In genomic region chr1:54380285-54380882, GRCh38 we compare ENCODE assay signal across 11 cellular contexts. TPM values are rescaled to one million over a fixed set of nuclear protein-coding genes. Genes with fewer than 3 reads are reported as not detected.
DNase-seq lines count a peak whose midpoint lies in the region; ATAC-seq and TF ChIP-seq lines count a peak whose summit lies in the region.
"Had no signal": no experiment of that assay in that cellular context is flagged by ENCODE, and none has a peak within 500 bp of the region (broad histone marks: within the 10 kb centered on the region; RNA-seq: fewer than 3 reads in every experiment).

No MANE protein-coding gene starts in this region.

- DNase-seq in activated naive CD4-positive, alpha-beta T cell treated with anti-CD3 and anti-CD28 coated beads for 36 hours = peak; percentile 21
- no peak for DNase-seq in activated naive CD4-positive, alpha-beta T cell treated with anti-CD3 and anti-CD28 coated beads, Interleukin-2, amount 50 U/mL, for 72 hours (ENCODE audit: low spot score in 2 of 2)
- DNase-seq in adrenal gland (peak in 4 of 7 donors; percentile 58 to 77 (median 66)), tibial artery (no peak), smooth muscle cell (lab: John Stamatoyannopoulos, UW; ENCODE audit: unreplicated experiment) (no peak), NCI-H2081 treated with DMSO at 0.1 percent for 48 hours (lab: John Stamatoyannopoulos, UW) (no peak)
- DNase-seq: left lung; stimulated activated CD4-positive, alpha-beta T cell treated with anti-CD3 and anti-CD28 coated beads, Interleukin-4, amount 100 ng/mL, for 24 hours had no signal

- TF ChIP-seq CTCF in adrenal gland (IDR thresholded peaks at IDR 0.05) = peak in 2 of 6 experiments; percentile 21 to 22
- no peak for TF ChIP-seq CTCF in liver (IDR thresholded peaks at IDR 0.05; ENCODE audit: low read depth, low read length, missing input control)
- TF ChIP-seq CTCF in tibial artery (IDR thresholded peaks at IDR 0.05) = no peak
- TF ChIP-seq CTCF in smooth muscle cell (IDR thresholded peaks at IDR 0.05; ENCODE audit: borderline replicate concordance, insufficient read depth, poor library complexity, severe bottlenecking) = no peak

- no peak overlapping the region for H3K4me3 Mint-ChIP-seq in activated naive CD4-positive, alpha-beta T cell treated with anti-CD3 and anti-CD28 coated beads for 36 hours
- H3K4me3 Mint-ChIP-seq: activated naive CD4-positive, alpha-beta T cell treated with anti-CD3 and anti-CD28 coated beads, Interleukin-2, amount 50 U/mL, for 24 hours had no signal

- peaks cover 99% of the 10 kb centered on the region for H4K20me1 ChIP-seq in smooth muscle cell (ENCODE audit: low read depth)

- H3K4me1 ChIP-seq in adrenal gland (replicated peaks in 1 of 2) (peaks cover 46 to 75% of the 10 kb centered on the region in 2 donors), liver (ENCODE audit: control insufficient read depth in 4 of 4, insufficient read depth in 4 of 4, low read length in 3 of 4) (peaks cover 19 to 34% (median 28%) of the 10 kb centered on the region in 4 donors), tibial artery (peaks cover 5 to 65% (median 38%) of the 10 kb centered on the region in 4 donors), smooth muscle cell (ENCODE audit: low read depth) (peaks cover 32% of the 10 kb centered on the region)

- peaks cover 55% of the 10 kb centered on the region for H3K4me1 Mint-ChIP-seq in activated naive CD4-positive, alpha-beta T cell treated with anti-CD3 and anti-CD28 coated beads for 36 hours (ENCODE audit: low read depth)

- no peak for TF ChIP-seq POLR2A in adrenal gland (IDR thresholded peaks at IDR 0.05)

- H3K9ac ChIP-seq in liver (ENCODE audit: low read depth in 1 of 2, low read length in 2 of 2) (no peak overlapping the region), smooth muscle cell (ENCODE audit: low read depth) (no peak overlapping the region)

- CTCF ChIA-PET in activated naive CD4-positive, alpha-beta T cell treated with anti-CD3 and anti-CD28 coated beads for 36 hours (lab: Charles Lee) = interaction anchor here (0.6 kb wide), 1 partner anchor 105 kb away, joined by 4 read pairs; no protein-coding TSS in a partner anchor

- H3K27ac Mint-ChIP-seq in activated naive CD4-positive, alpha-beta T cell treated with anti-CD3 and anti-CD28 coated beads for 36 hours = no peak overlapping the region
- no peak overlapping the region for H3K27ac Mint-ChIP-seq in activated naive CD4-positive, alpha-beta T cell treated with anti-CD3 and anti-CD28 coated beads, Interleukin-2, amount 50 U/mL, for 72 hours
- H3K27ac Mint-ChIP-seq: activated naive CD4-positive, alpha-beta T cell treated with anti-CD3 and anti-CD28 coated beads, Interleukin-2, amount 50 U/mL, for 24 hours had no signal

- H3K9me3 Mint-ChIP-seq in activated naive CD4-positive, alpha-beta T cell treated with anti-CD3 and anti-CD28 coated beads for 36 hours = no peaks in the 10 kb centered on the region
- no peaks in the 10 kb centered on the region for H3K9me3 Mint-ChIP-seq in activated naive CD4-positive, alpha-beta T cell treated with anti-CD3 and anti-CD28 coated beads, Interleukin-2, amount 50 U/mL, for 72 hours
- H3K9me3 Mint-ChIP-seq: activated naive CD4-positive, alpha-beta T cell treated with anti-CD3 and anti-CD28 coated beads, Interleukin-2, amount 50 U/mL, for 24 hours had no signal

- WGBS in adrenal gland, 4 donors = 35 to 46% (median 37%) methylated on average over 13 to 15 of the region's 15 CpGs
- WGBS in liver = 67% methylated on average over 15 of the region's 15 CpGs
- WGBS in smooth muscle cell (ENCODE audit: low lambda C conversion rate) = 89% methylated on average over 15 of the region's 15 CpGs

- H2AFZ ChIP-seq in smooth muscle cell (ENCODE audit: low read depth) = no peak overlapping the region

- H3K27ac ChIP-seq in adrenal gland (peak overlapping the region; percentile 22 to 90 (median 47)), liver (ENCODE audit: low read depth in 1 of 2, low read length in 2 of 2) (peak overlapping the region; percentile 10 to 58), tibial artery (peak overlapping the region; percentile 54 to 62), smooth muscle cell (ENCODE audit: low read depth) (no peak overlapping the region)
- H3K27ac ChIP-seq: left lung had no signal

- intact Hi-C loops in activated naive CD4-positive, alpha-beta T cell treated with anti-CD3 and anti-CD28 coated beads for 36 hours (cut with micrococcal nuclease) = no loop called here
- intact Hi-C loops in adrenal gland (cut with DNase I) (no loop called here), tibial artery (cut with DNase I; ENCODE audit: low total_unique reads) (no loop called here)

- peaks cover 6% of the 10 kb centered on the region for H3F3A ChIP-seq in smooth muscle cell (ENCODE audit: low read depth)

- H3K27me3 ChIP-seq in adrenal gland = no peaks in the 10 kb centered on the region
- H3K27me3 ChIP-seq in liver (ENCODE audit: control insufficient read depth in 4 of 4, insufficient read depth in 4 of 4, low read length in 3 of 4) = no peaks in the 10 kb centered on the region
- H3K27me3 ChIP-seq in tibial artery = no peaks in the 10 kb centered on the region
- H3K27me3 ChIP-seq in smooth muscle cell (ENCODE audit: low read depth) = no peaks in the 10 kb centered on the region
- H3K27me3 ChIP-seq: left lung had no signal

- H3K36me3 ChIP-seq in adrenal gland (replicated peaks in 1 of 2) = peaks cover 0 to 5% of the 10 kb centered on the region in 2 donors
- H3K36me3 ChIP-seq in liver (ENCODE audit: control insufficient read depth in 4 of 4, insufficient read depth in 3 of 4, low read depth in 1 of 4, low read length in 3 of 4) = no peaks in the 10 kb centered on the region
- peaks cover 0 to 16% (median 8%) of the 10 kb centered on the region in 3 donors for H3K36me3 ChIP-seq in tibial artery
- no peaks in the 10 kb centered on the region for H3K36me3 ChIP-seq in smooth muscle cell (ENCODE audit: low read depth)
- H3K36me3 ChIP-seq: left lung had no signal

- TF ChIP-seq RAD21 in liver (IDR thresholded peaks at IDR 0.05) = no peak

- H3K4me3 ChIP-seq in adrenal gland (peak overlapping the region in 1 of 4 donors; percentile 10), liver (ENCODE audit: low read depth in 1 of 3, low read length in 3 of 3) (no peak overlapping the region), tibial artery (peak overlapping the region in 1 of 2 donors; percentile 16), smooth muscle cell (no peak overlapping the region)
- H3K4me3 ChIP-seq: left lung had no signal

- H3K9me3 ChIP-seq in adrenal gland (replicated peaks in 1 of 3) (no peaks in the 10 kb centered on the region), liver (ENCODE audit: control insufficient read depth in 4 of 4, low read length in 3 of 4) (no peaks in the 10 kb centered on the region), tibial artery (no peaks in the 10 kb centered on the region), smooth muscle cell (replicated peaks; ENCODE audit: low read depth) (no peaks in the 10 kb centered on the region)
- H3K9me3 ChIP-seq: left lung had no signal

- no peaks in the 10 kb centered on the region for H3K27me3 Mint-ChIP-seq in activated naive CD4-positive, alpha-beta T cell treated with anti-CD3 and anti-CD28 coated beads for 36 hours (ENCODE audit: low read depth)
- H3K27me3 Mint-ChIP-seq: activated naive CD4-positive, alpha-beta T cell treated with anti-CD3 and anti-CD28 coated beads, Interleukin-2, amount 50 U/mL, for 24 hours had no signal

- no peak for ATAC-seq in activated naive CD4-positive, alpha-beta T cell treated with anti-CD3 and anti-CD28 coated beads, Interleukin-2, amount 50 U/mL, for 72 hours
- no peak for ATAC-seq in GM21825 (IDR thresholded peaks at IDR 0.05; ENCODE audit: unreplicated experiment)

- H3K36me3 Mint-ChIP-seq in activated naive CD4-positive, alpha-beta T cell treated with anti-CD3 and anti-CD28 coated beads for 36 hours (ENCODE audit: low read depth) = peaks cover 2% of the 10 kb centered on the region
- H3K36me3 Mint-ChIP-seq in activated naive CD4-positive, alpha-beta T cell treated with anti-CD3 and anti-CD28 coated beads, Interleukin-2, amount 50 U/mL, for 72 hours = peaks cover 0 to 4% of the 10 kb centered on the region in 2 donors

- H3K79me2 ChIP-seq in smooth muscle cell (ENCODE audit: low read depth) = peaks cover 71% of the 10 kb centered on the region

- H3K4me2 ChIP-seq in smooth muscle cell = no peak overlapping the region

TF ChIP-seq in liver, 16 proteins besides CTCF, POLR2A, EP300 and RAD21 (continues in another document):
- TF ChIP-seq ATF3 (IDR thresholded peaks at IDR 0.05) (no peak), HNF4A (conservative IDR thresholded peaks at IDR 0.05) (no peak), EGR1 (IDR thresholded peaks at IDR 0.05; ENCODE audit: low read depth in 2 of 2) (no peak), FOXA1 (IDR thresholded peaks at IDR 0.05) (no peak)

RNA-seq across cellular contexts. Expression of gene SSBP3, which starts 25.8 kb away (rescaled TPM):
- total RNA-seq in activated naive CD4-positive, alpha-beta T cell treated with anti-CD3 and anti-CD28 coated beads for 36 hours = 10 to 100 TPM; 55.0 to 58.3 TPM
- total RNA-seq in activated naive CD4-positive, alpha-beta T cell treated with anti-CD3 and anti-CD28 coated beads, Interleukin-2, amount 50 U/mL, for 72 hours = 10 to 100 TPM; 66.1 to 80.4 TPM
- total RNA-seq in adrenal gland (10 to 100 TPM; 17.9 to 91.5 (median 55.4) TPM), liver (10 to 100 TPM in 1 of 2 donors, 1 to 10 TPM in 1; 7.7 to 24.7 TPM), smooth muscle cell (30.1 and 42.3 TPM in 2 replicates)
- polyA plus RNA-seq in adrenal gland (100 to 1,000 TPM in 1 of 3 donors, 10 to 100 TPM in 2; 70.8 to 150 (median 86.5) TPM), liver (10 to 100 TPM; 16.5 to 18.0 TPM), smooth muscle cell (23.6 and 26.5 TPM in 2 replicates)

Comparison
In these comparisons a context has a peak if more than half of its experiments do, and no peak if none do; other contexts are left out.
1. DNase-seq: peak in activated naive CD4-positive, alpha-beta T cell treated with anti-CD3 and anti-CD28 coated beads for 36 hours (single experiment) and adrenal gland (4 of 7); none in activated naive CD4-positive, alpha-beta T cell treated with anti-CD3 and anti-CD28 coated beads, Interleukin-2, amount 50 U/mL, for 72 hours (0 of 2), tibial artery (0 of 2), smooth muscle cell (single experiment) and NCI-H2081 treated with DMSO at 0.1 percent for 48 hours (single experiment).